Comparison of ENCODE assay signal across 8 cellular contexts in the genomic region with DNA sequence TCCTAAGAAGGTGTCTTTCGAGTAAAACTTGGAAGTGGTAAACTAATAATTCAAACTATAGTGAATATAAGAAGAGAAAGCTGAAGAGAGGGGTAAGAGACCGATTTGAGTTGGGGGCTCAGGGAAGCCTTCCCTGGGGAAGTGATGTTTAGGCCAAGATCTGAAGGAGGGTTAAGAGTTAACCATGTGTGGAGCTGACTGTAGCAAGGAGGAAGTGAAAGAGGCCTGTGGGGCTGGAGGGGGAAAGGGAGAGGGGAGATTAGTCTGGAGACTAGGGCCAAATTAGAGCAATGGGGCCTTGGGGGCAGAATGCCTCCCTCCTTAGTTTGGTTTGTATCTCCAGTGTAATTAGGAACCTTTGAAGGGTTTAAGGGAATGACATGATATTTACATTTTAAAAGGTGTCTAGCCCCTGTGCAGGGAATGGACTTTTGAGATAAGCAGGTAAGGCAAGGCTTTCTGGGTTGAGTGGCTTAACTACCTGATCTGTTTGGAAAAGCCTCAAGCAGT. TPM values are rescaled to one million over a fixed set of nuclear protein-coding genes. Genes with fewer than 3 reads are reported as not detected.
DNase-seq lines count a peak whose midpoint lies in the region; ATAC-seq and TF ChIP-seq lines count a peak whose summit lies in the region.

No MANE protein-coding gene starts in this region.

- in situ Hi-C loops in HAP-1 (cut with MboI; ENCODE audit: low sequenced_read_pairs), result no loop called here

- ATAC-seq in upper lobe of right lung, result no peak

- no peak for TF ChIP-seq CTCF in upper lobe of right lung (IDR thresholded peaks at IDR 0.05)

- H3K4me1 ChIP-seq in HAP-1 (peaks cover 26% of the 10 kb centered on the region), iPS-18a (ENCODE audit: control insufficient read depth, low read depth, low read length) (peaks cover 21% of the 10 kb centered on the region), upper lobe of right lung (peaks cover 56% of the 10 kb centered on the region)

- peak overlapping the region; percentile 90 for H3K4me3 ChIP-seq in GM08714 (ENCODE audit: low read length)
- no peak overlapping the region; the same call in 1 of the 2 replicates for H3K4me3 ChIP-seq in HAP-1
- H3K4me3 ChIP-seq in iPS-18a (ENCODE audit: low read length), result peak overlapping the region; percentile 7
- H3K4me3 ChIP-seq in upper lobe of right lung, result peak overlapping the region; percentile 5

- H3K9me3 ChIP-seq in HAP-1 (no peaks in the 10 kb centered on the region), iPS-18a (ENCODE audit: control insufficient read depth, low read depth, low read length) (no peaks in the 10 kb centered on the region), upper lobe of right lung (no peaks in the 10 kb centered on the region)

- peak; percentile 64 to 67 for DNase-seq in HAP-1 (ENCODE audit: low spot score in 2 of 2)
- peak; percentile 45 for DNase-seq in SIG-M5 (lab: John Stamatoyannopoulos, UW)
- no peak for DNase-seq in upper lobe of right lung
- DNase-seq in NCI-H446 treated with DMSO at 0.1 percent for 48 hours (lab: John Stamatoyannopoulos, UW), result no peak
- no peak for DNase-seq in effector CD8-positive, alpha-beta T cell (lab: John Stamatoyannopoulos, UW)
- no peak for DNase-seq in stimulated activated CD4-positive, alpha-beta T cell treated with anti-CD3 and anti-CD28 coated beads, Interleukin-4, amount 100 ng/mL, for 4 hours

- no peak overlapping the region for H3K27ac ChIP-seq in iPS-18a (ENCODE audit: low read length)
- peak overlapping the region; percentile 3 for H3K27ac ChIP-seq in upper lobe of right lung

- H3K27me3 ChIP-seq in HAP-1 (ENCODE audit: low read depth) (no peaks in the 10 kb centered on the region), iPS-18a (ENCODE audit: control insufficient read depth, insufficient read depth, low read length) (no peaks in the 10 kb centered on the region), upper lobe of right lung (no peaks in the 10 kb centered on the region)

- no peak overlapping the region for H3K9ac ChIP-seq in iPS-18a (ENCODE audit: low read length)

- intact Hi-C loops in upper lobe of right lung (cut with DNase I), result no loop called here

- H3K36me3 ChIP-seq in HAP-1 (replicated peaks) (no peaks in the 10 kb centered on the region), iPS-18a (ENCODE audit: control insufficient read depth, low read depth, low read length) (no peaks in the 10 kb centered on the region), upper lobe of right lung (no peaks in the 10 kb centered on the region)

RNA-seq across cellular contexts. Expression of gene ZNF592, which starts 2.2 kb away (rescaled TPM):
- 33.3 TPM for total RNA-seq in upper lobe of right lung

RNA-seq across cellular contexts. Expression of gene SEC11A, which starts 34.7 kb away (rescaled TPM):
- total RNA-seq in upper lobe of right lung, result 168 TPM

Comparison
In these comparisons a context has a peak if more than half of its experiments do, and no peak if none do; other contexts are left out.
1. DNase-seq: peak in HAP-1 (2 of 2) and SIG-M5 (single experiment); none in upper lobe of right lung (single experiment), NCI-H446 treated with DMSO at 0.1 percent for 48 hours (single experiment), effector CD8-positive, alpha-beta T cell (single experiment) and stimulated activated CD4-positive, alpha-beta T cell treated with anti-CD3 and anti-CD28 coated beads, Interleukin-4, amount 100 ng/mL, for 4 hours (0 of 2).